ENCODE assay signal across 17 cellular contexts in genomic region chr3:127593187-127593586, GRCh38. TPM values are rescaled to one million over a fixed set of nuclear protein-coding genes. Genes with fewer than 3 reads are reported as not detected.
DNase-seq lines count a peak whose midpoint lies in the region; ATAC-seq and TF ChIP-seq lines count a peak whose summit lies in the region.
"Had no signal": no experiment of that assay in that cellular context is flagged by ENCODE, and none has a peak within 500 bp of the region (broad histone marks: within the 10 kb centered on the region; RNA-seq: fewer than 3 reads in every experiment).

No MANE protein-coding gene starts in this region.

- no peak overlapping the region for H3K9ac ChIP-seq in mammary epithelial cell (ENCODE audit: insufficient read depth, low read length)

- no peak for ATAC-seq in upper lobe of right lung
- no peak for ATAC-seq in GM21723 (IDR thresholded peaks at IDR 0.05; ENCODE audit: unreplicated experiment)

- CTCF ChIA-PET in MCF 10A (lab: Yijun Ruan, JAX) (interaction anchor here (0.5 to 1.0 kb wide), 3 partner anchors 18 to 1230 kb away, joined by 3 to 4 read pairs (median 3); no protein-coding TSS in a partner anchor), mammary epithelial cell (lab: Charles Lee; ENCODE audit: low non-redundant PET) (no interaction called here)

- BruUV-seq in MCF 10A (replicated peaks; lab: Mats Ljungman, UMichigan) (no TSS peak), mammary epithelial cell (replicated peaks; lab: Mats Ljungman, UMichigan) (no TSS peak)

- no peak overlapping the region for H3K4me3 ChIP-seq in mammary epithelial cell (replicated peaks in 1 of 3; ENCODE audit: insufficient read depth in 1 of 3, low read depth in 2 of 3, low read length in 3 of 3)
- H3K4me3 ChIP-seq in upper lobe of right lung: no peak overlapping the region
- H3K4me3 ChIP-seq: Peyer's patch, SK-N-MC had no signal

- DNase-seq in MCF 10A (ENCODE audit: unreplicated experiment) (no peak), mammary epithelial cell (no peak), upper lobe of right lung (no peak), posterior vena cava (ENCODE audit: low spot score) (no peak), NCI-H524 treated with DMSO at 0.1 percent for 48 hours (lab: John Stamatoyannopoulos, UW) (no peak)
- DNase-seq: C1 segment of cervical spinal cord, Calu3, DMS53, H7, NCI-H1436 treated with DMSO at 0.1 percent for 48 hours, NCI-H2029 treated with DMSO at 0.1 percent for 48 hours, Peyer's patch, Right ventricle myocardium superior had no signal

- H3K27me3 ChIP-seq in mammary epithelial cell (ENCODE audit: insufficient read depth, low read length): no peaks in the 10 kb centered on the region
- no peaks in the 10 kb centered on the region for H3K27me3 ChIP-seq in upper lobe of right lung
- H3K27me3 ChIP-seq: Peyer's patch had no signal

- intact Hi-C loops in MCF 10A (cut with micrococcal nuclease): loop anchor here (5.0 kb wide), 3 partner anchors 99 to 369 kb away; no protein-coding TSS in a partner anchor
- intact Hi-C loops in mammary epithelial cell (cut with micrococcal nuclease): loop anchor here (5.0 kb wide), 1 partner anchor 79 kb away; the partner anchor contains the start of gene ABTB1
- intact Hi-C loops in upper lobe of right lung (cut with DNase I): no loop called here
- intact Hi-C loops in posterior vena cava (cut with DNase I): no loop called here

- dilution Hi-C loops in mammary epithelial cell (cut with HindIII; ENCODE audit: low sequenced_read_pairs): no loop called here

- peak overlapping the region; percentile 98 for H3K27ac Mint-ChIP-seq in MCF 10A (ENCODE audit: low read depth, unreplicated experiment)
- peak overlapping the region in 1 of 3 donors; percentile 17 for H3K27ac Mint-ChIP-seq in IgD-negative memory B cell
- peak overlapping the region in 1 of 5 experiments; percentile 62 for H3K27ac Mint-ChIP-seq in brain

- H3K9me3 Mint-ChIP-seq in MCF 10A (ENCODE audit: unreplicated experiment): no peaks in the 10 kb centered on the region
- no peaks in the 10 kb centered on the region for H3K9me3 Mint-ChIP-seq in IgD-negative memory B cell
- H3K9me3 Mint-ChIP-seq in brain: no peaks in the 10 kb centered on the region

- H3K9me3 ChIP-seq in mammary epithelial cell (replicated peaks; ENCODE audit: insufficient read depth, low read length) (no peaks in the 10 kb centered on the region), upper lobe of right lung (no peaks in the 10 kb centered on the region)
- H3K9me3 ChIP-seq: Peyer's patch had no signal

- H3K79me2 ChIP-seq in mammary epithelial cell (ENCODE audit: insufficient read depth, low read length): peaks cover 22% of the 10 kb centered on the region

- H3K4me3 Mint-ChIP-seq in MCF 10A (ENCODE audit: unreplicated experiment) (no peak overlapping the region), IgD-negative memory B cell (peak overlapping the region in 3 of 4 donors; percentile 32 to 70 (median 33)), brain (peak overlapping the region in 3 of 5 experiments; percentile 45 to 66 (median 54))

- in situ Hi-C loops in mammary epithelial cell (cut with MboI; ENCODE audit: low sequenced_read_pairs in 2 of 2): no loop called here

- H3K36me3 ChIP-seq in mammary epithelial cell (ENCODE audit: insufficient read depth, low read length): no peaks in the 10 kb centered on the region
- H3K36me3 ChIP-seq in upper lobe of right lung: no peaks in the 10 kb centered on the region
- H3K36me3 ChIP-seq: Peyer's patch had no signal

- no peaks in the 10 kb centered on the region for H4K20me1 ChIP-seq in mammary epithelial cell (ENCODE audit: insufficient read depth, low read length)

- peaks cover 16% of the 10 kb centered on the region for H3K4me1 ChIP-seq in mammary epithelial cell (ENCODE audit: insufficient read depth, low read length)
- H3K4me1 ChIP-seq in upper lobe of right lung: peaks cover 25% of the 10 kb centered on the region

- H3K4me1 Mint-ChIP-seq in MCF 10A (ENCODE audit: insufficient read depth, unreplicated experiment) (peaks cover 18% of the 10 kb centered on the region), IgD-negative memory B cell (peaks cover 22 to 29% (median 23%) of the 10 kb centered on the region in 3 donors), brain (peaks cover 40% of the 10 kb centered on the region)

- WGBS in mammary epithelial cell (ENCODE audit: low coverage, missing lambda C conversion rate): 100% methylated on average over 5 of the region's 5 CpGs

- H3K4me2 ChIP-seq in mammary epithelial cell (ENCODE audit: insufficient read depth, low read depth, low read length): no peak overlapping the region

- no peaks in the 10 kb centered on the region for H3K27me3 Mint-ChIP-seq in MCF 10A (ENCODE audit: insufficient read depth, unreplicated experiment)
- H3K27me3 Mint-ChIP-seq in IgD-negative memory B cell: no peaks in the 10 kb centered on the region
- peaks cover 6% of the 10 kb centered on the region for H3K27me3 Mint-ChIP-seq in brain

- TF ChIP-seq CTCF in MCF 10A (IDR thresholded peaks at IDR 0.05; ENCODE audit: unreplicated experiment) (no peak), mammary epithelial cell (conservative IDR thresholded peaks at IDR 0.05 in 1 of 2, IDR thresholded peaks at IDR 0.05 in 1 of 2; ENCODE audit: extremely low read depth in 1 of 2, insufficient read depth in 1 of 2, low read depth in 1 of 2, low read length in 2 of 2) (no peak), brain (conservative IDR thresholded peaks at IDR 0.05) (no peak), upper lobe of right lung (IDR thresholded peaks at IDR 0.05) (no peak)

- H3K36me3 Mint-ChIP-seq in MCF 10A (ENCODE audit: insufficient read depth, unreplicated experiment) (no peaks in the 10 kb centered on the region), IgD-negative memory B cell (no peaks in the 10 kb centered on the region), brain (no peaks in the 10 kb centered on the region)

- POLR2A ChIA-PET in MCF 10A (lab: Yijun Ruan, JAX): no interaction called here

- no peak overlapping the region for H3K27ac ChIP-seq in mammary epithelial cell (ENCODE audit: insufficient read depth, low read depth, low read length)
- peak overlapping the region; percentile 11 for H3K27ac ChIP-seq in upper lobe of right lung
- H3K27ac ChIP-seq: Peyer's patch, SK-N-MC had no signal

- no peak overlapping the region for H2AFZ ChIP-seq in mammary epithelial cell (ENCODE audit: low read depth, low read length)

RNA-seq across cellular contexts. Expression of gene TPRA1, which starts 2.7 kb away (rescaled TPM):
- total RNA-seq in MCF 10A (2022) (47.0 and 57.2 TPM in 2 replicates), mammary epithelial cell (10 to 100 TPM; 30.3 to 44.5 TPM), upper lobe of right lung (40.6 TPM), posterior vena cava (10 to 100 TPM; 21.4 to 22.8 TPM)
- polyA plus RNA-seq in mammary epithelial cell (31.4 TPM), IgD-negative memory B cell (23.7 TPM), brain (ENCODE audit: insufficient read depth, low read depth, low replicate concordance) (19.0 TPM)
- polyA minus RNA-seq in mammary epithelial cell: 28.9 TPM

RNA-seq across cellular contexts. Expression of gene MCM2, which starts 5.0 kb away (rescaled TPM):
- total RNA-seq in MCF 10A (2022) (12.5 and 17.5 TPM in 2 replicates), mammary epithelial cell (10 to 100 TPM; 17.0 to 46.9 TPM), upper lobe of right lung (4.8 TPM), posterior vena cava (1 to 10 TPM; 4.0 to 5.6 TPM)
- polyA plus RNA-seq in mammary epithelial cell (66.3 TPM), IgD-negative memory B cell (26.1 TPM), brain (ENCODE audit: insufficient read depth, low read depth, low replicate concordance) (114 TPM)
- polyA minus RNA-seq in mammary epithelial cell: 107 TPM

RNA-seq across cellular contexts. Expression of gene PODXL2, which starts 35.8 kb away (rescaled TPM):
- total RNA-seq in MCF 10A (2022): 10.1 and 10.4 TPM in 2 replicates
- total RNA-seq in mammary epithelial cell: 1 to 10 TPM; 1.5 to 4.3 TPM
- polyA plus RNA-seq in mammary epithelial cell: 0.11 TPM
- polyA minus RNA-seq in mammary epithelial cell: not detected
- 9.1 TPM for polyA plus RNA-seq in IgD-negative memory B cell
- 133 TPM for polyA plus RNA-seq in brain (ENCODE audit: insufficient read depth, low read depth, low replicate concordance)
- total RNA-seq in upper lobe of right lung: 3.7 TPM
- total RNA-seq in posterior vena cava: 1 to 10 TPM; 2.0 to 2.5 TPM

Comparison
In these comparisons a context has a peak if more than half of its experiments do, and no peak if none do; other contexts are left out.
1. intact Hi-C loops: an anchor here in MCF 10A (5.0 kb wide) and mammary epithelial cell (5.0 kb wide); none called in upper lobe of right lung and posterior vena cava.